Comparison of ENCODE assay signal across 8 cellular contexts in the genomic region with DNA sequence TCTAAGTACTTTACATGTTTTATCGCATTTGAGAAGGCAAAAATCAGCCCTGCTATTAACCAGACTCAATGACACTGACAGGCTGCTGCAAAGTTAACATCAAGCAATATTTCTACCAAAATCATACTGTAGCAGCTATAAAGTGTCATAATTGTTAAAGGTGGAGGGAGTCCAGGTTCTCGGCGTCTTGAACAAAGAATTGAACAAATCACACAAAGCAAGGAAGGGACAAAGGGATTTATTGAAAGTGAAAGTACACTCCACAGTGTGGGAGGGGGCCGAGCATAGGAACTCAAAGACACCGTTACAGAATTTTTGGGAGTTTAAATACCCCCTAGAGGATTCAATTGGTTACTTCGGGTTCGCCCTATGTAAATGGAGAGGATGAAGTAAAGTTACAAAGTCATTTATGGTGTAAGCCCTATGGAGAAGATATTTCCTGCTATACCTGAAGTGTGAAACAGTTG. TPM values are rescaled to one million over a fixed set of nuclear protein-coding genes. Genes with fewer than 3 reads are reported as not detected.
DNase-seq lines count a peak whose midpoint lies in the region; ATAC-seq and TF ChIP-seq lines count a peak whose summit lies in the region.

No MANE protein-coding gene starts in this region.

- H3K4me2 ChIP-seq in skeletal muscle satellite cell (ENCODE audit: low read length), result peak overlapping the region; percentile 94

- no peak overlapping the region for H3K9ac ChIP-seq in skeletal muscle satellite cell (ENCODE audit: low read depth, low read length)

- no peaks in the 10 kb centered on the region for H3K27me3 ChIP-seq in RWPE2 (ENCODE audit: insufficient read depth, poor library complexity, severe bottlenecking)
- H3K27me3 ChIP-seq in skeletal muscle satellite cell (ENCODE audit: control insufficient read depth, insufficient read depth, low read length), result no peaks in the 10 kb centered on the region

- H3K27ac ChIP-seq in RWPE2 (ENCODE audit: poor library complexity, severe bottlenecking), result peak overlapping the region; percentile 31

- TF ChIP-seq CTCF in RWPE2 (IDR thresholded peaks at IDR 0.05; ENCODE audit: poor library complexity, severe bottlenecking) (no peak), fibroblast of the aortic adventitia (IDR thresholded peaks at IDR 0.05; ENCODE audit: insufficient read depth, low read length) (peak; percentile 16)

- ATAC-seq in RWPE2 (ENCODE audit: low read depth) (no peak), GM19395 (IDR thresholded peaks at IDR 0.05; ENCODE audit: unreplicated experiment) (no peak)

- H3K4me1 ChIP-seq in RWPE2 (ENCODE audit: insufficient read depth, poor library complexity, severe bottlenecking) (peaks cover 10% of the 10 kb centered on the region), skeletal muscle satellite cell (ENCODE audit: control insufficient read depth, insufficient read depth, low read length) (no peaks in the 10 kb centered on the region)

- H3K9me3 ChIP-seq in RWPE2 (ENCODE audit: severe bottlenecking) (no peaks in the 10 kb centered on the region), skeletal muscle satellite cell (replicated peaks; ENCODE audit: low read length) (no peaks in the 10 kb centered on the region)

- DNase-seq in HCEC 1CT, result peak; percentile 18
- DNase-seq in RWPE2 (ENCODE audit: low spot score), result no peak
- DNase-seq in fibroblast of the aortic adventitia (ENCODE audit: low read depth), result peak; percentile 8
- no peak for DNase-seq in stimulated activated CD8-positive, alpha-beta memory T cell treated with anti-CD3 and anti-CD28 coated beads, Interleukin-4, amount 100 ng/mL, for 48 hours
- no peak for DNase-seq in KG1 (lab: John Stamatoyannopoulos, UW)
- DNase-seq in HUDEP-2 (lab: John Stamatoyannopoulos, UW; ENCODE audit: unreplicated experiment in 76 of 76), result no peak

- H3K4me3 ChIP-seq in RWPE2 (ENCODE audit: severe bottlenecking), result peak overlapping the region; percentile 52
- H3K4me3 ChIP-seq in fibroblast of the aortic adventitia (ENCODE audit: low read depth, low read length), result peak overlapping the region; percentile 20
- H3K4me3 ChIP-seq in skeletal muscle satellite cell (ENCODE audit: low read length), result peak overlapping the region; percentile 80

- H3K36me3 ChIP-seq in RWPE2 (ENCODE audit: low read depth), result no peaks in the 10 kb centered on the region
- no peaks in the 10 kb centered on the region for H3K36me3 ChIP-seq in skeletal muscle satellite cell (ENCODE audit: insufficient read depth, low read length)

RNA-seq across cellular contexts. Expression of gene ZNF391, which starts 12.9 kb away (rescaled TPM):
- 1.4 and 3.0 TPM in 2 replicates for total RNA-seq in fibroblast of the aortic adventitia (ENCODE audit: low replicate concordance)
- 1.3 and 2.8 TPM in 2 replicates for total RNA-seq in skeletal muscle satellite cell (2012; rRNA removed)

Comparison
In these comparisons a context has a peak if more than half of its experiments do, and no peak if none do; other contexts are left out.
1. DNase-seq: peak in HCEC 1CT (single experiment) and fibroblast of the aortic adventitia (single experiment); none in RWPE2 (single experiment), stimulated activated CD8-positive, alpha-beta memory T cell treated with anti-CD3 and anti-CD28 coated beads, Interleukin-4, amount 100 ng/mL, for 48 hours (single experiment), KG1 (single experiment) and HUDEP-2 (0 of 76).
2. H3K4me3 ChIP-seq: peak in every context shown above with its lines; median percentile 80 in skeletal muscle satellite cell; 52 in RWPE2; 20 in fibroblast of the aortic adventitia.